Comparison of ENCODE assay signal across 8 cellular contexts in the genomic region with DNA sequence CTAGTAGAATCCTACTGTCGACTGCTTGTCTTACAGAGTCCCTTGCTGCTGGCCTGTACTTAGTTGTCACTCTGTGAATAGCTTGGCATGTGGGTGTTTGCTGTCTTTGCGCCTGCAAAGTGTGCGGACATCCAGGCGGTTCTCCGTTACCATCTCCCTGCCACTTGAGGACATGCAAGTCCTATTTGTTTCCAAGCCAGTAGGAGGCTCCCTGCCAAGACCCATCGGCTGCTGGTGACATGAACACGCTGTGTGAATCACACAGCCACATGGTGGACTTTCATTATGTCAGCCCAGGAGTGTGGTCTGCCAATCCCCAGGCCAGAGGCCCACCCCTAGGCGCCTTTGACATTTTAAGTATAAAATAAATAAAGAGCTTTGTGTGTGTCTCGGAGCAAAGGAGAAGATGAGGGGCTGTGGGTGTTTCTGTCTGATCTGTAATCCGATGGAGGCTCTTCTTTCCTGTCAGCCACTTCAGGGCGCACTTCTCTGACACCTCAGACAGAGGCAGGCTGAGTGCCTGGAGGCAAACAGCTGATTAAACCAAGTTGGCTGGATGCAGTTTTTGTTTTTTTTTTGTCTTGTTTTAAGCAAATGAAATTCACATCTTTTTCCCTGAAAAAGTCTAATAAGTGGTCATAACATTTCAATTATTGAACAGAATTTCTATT. TPM values are rescaled to one million over a fixed set of nuclear protein-coding genes. Genes with fewer than 3 reads are reported as not detected.
DNase-seq lines count a peak whose midpoint lies in the region; ATAC-seq, FAIRE-seq and TF ChIP-seq lines count a peak whose summit lies in the region.

No MANE protein-coding gene starts in this region.

- H3K36me3 Mint-ChIP-seq in Caco-2 (ENCODE audit: insufficient read depth, unreplicated experiment): no peaks in the 10 kb centered on the region
- no peaks in the 10 kb centered on the region for H3K36me3 Mint-ChIP-seq in MCF 10A (ENCODE audit: insufficient read depth, unreplicated experiment)

- ATAC-seq in stimulated activated naive CD8-positive, alpha-beta T cell treated with anti-CD3 and anti-CD28 coated beads, Interleukin-15, amount 100 ng/mL, for 72 hours: no peak
- no peak for ATAC-seq in HG03342 (IDR thresholded peaks at IDR 0.05; ENCODE audit: unreplicated experiment)

- H3K36me3 ChIP-seq in Caco-2 (ENCODE audit: control insufficient read depth, insufficient read depth, low read length): no peaks in the 10 kb centered on the region
- H3K36me3 ChIP-seq in kidney (ENCODE audit: control insufficient read depth in 1 of 2, insufficient read depth in 2 of 2, low read length in 2 of 2): no peaks in the 10 kb centered on the region
- no peaks in the 10 kb centered on the region for H3K36me3 ChIP-seq in uterus

- H3K27ac Mint-ChIP-seq in Caco-2 (ENCODE audit: unreplicated experiment) (no peak overlapping the region), MCF 10A (ENCODE audit: low read depth, unreplicated experiment) (peak overlapping the region; percentile 29)
- peak overlapping the region in 1 of 2 donors; percentile 49 for H3K27ac Mint-ChIP-seq in stimulated activated naive CD8-positive, alpha-beta T cell treated with anti-CD3 and anti-CD28 coated beads, Interleukin-15, amount 100 ng/mL, for 72 hours

- H3K27me3 Mint-ChIP-seq in Caco-2 (ENCODE audit: insufficient read depth, unreplicated experiment): peaks cover 3% of the 10 kb centered on the region
- no peaks in the 10 kb centered on the region for H3K27me3 Mint-ChIP-seq in MCF 10A (ENCODE audit: insufficient read depth, unreplicated experiment)
- H3K27me3 Mint-ChIP-seq in stimulated activated naive CD8-positive, alpha-beta T cell treated with anti-CD3 and anti-CD28 coated beads, Interleukin-15, amount 100 ng/mL, for 72 hours: no peaks in the 10 kb centered on the region

- H3K9me3 Mint-ChIP-seq in Caco-2 (ENCODE audit: unreplicated experiment): peaks cover 10% of the 10 kb centered on the region
- H3K9me3 Mint-ChIP-seq in MCF 10A (ENCODE audit: unreplicated experiment): no peaks in the 10 kb centered on the region
- no peaks in the 10 kb centered on the region for H3K9me3 Mint-ChIP-seq in stimulated activated naive CD8-positive, alpha-beta T cell treated with anti-CD3 and anti-CD28 coated beads, Interleukin-15, amount 100 ng/mL, for 72 hours

- TF ChIP-seq CTCF in Caco-2 (IDR thresholded peaks at IDR 0.05; ENCODE audit: insufficient read depth in 1 of 2, low read depth in 1 of 2, low read length in 1 of 2, severe bottlenecking in 1 of 2, unreplicated experiment in 1 of 2) (peak; percentile 12 to 39), MCF 10A (IDR thresholded peaks at IDR 0.05; ENCODE audit: unreplicated experiment) (no peak), kidney (IDR thresholded peaks at IDR 0.05; ENCODE audit: borderline replicate concordance, extremely low read depth, insufficient read depth) (peak; percentile 5), uterus (IDR thresholded peaks at IDR 0.05) (no peak)

- H3K4me1 ChIP-seq in Caco-2 (no peaks in the 10 kb centered on the region), kidney (ENCODE audit: control insufficient read depth in 1 of 2, insufficient read depth in 1 of 2, low read depth in 1 of 2, low read length in 2 of 2) (no peaks in the 10 kb centered on the region), uterus (no peaks in the 10 kb centered on the region)

- intact Hi-C loops in Caco-2 (cut with micrococcal nuclease; ENCODE audit: unreplicated experiment): loop anchor here (5.0 kb wide), 1 partner anchor 174 kb away; no protein-coding TSS in a partner anchor
- intact Hi-C loops in MCF 10A (cut with micrococcal nuclease): loop anchor here (1.0 kb wide), 1 partner anchor 256 kb away; no protein-coding TSS in a partner anchor
- intact Hi-C loops in kidney (cut with DNase I): no loop called here
- intact Hi-C loops in uterus (cut with DNase I; ENCODE audit: low total_unique reads): no loop called here

- DNase-seq in Caco-2: peak; percentile 34 to 51
- DNase-seq in NCI-H187 treated with DMSO at 0.1 percent for 48 hours (lab: John Stamatoyannopoulos, UW): peak; percentile 34
- DNase-seq in MCF 10A (ENCODE audit: unreplicated experiment): peak; percentile 57
- DNase-seq in kidney: peak; percentile 76
- DNase-seq in stimulated activated naive CD8-positive, alpha-beta T cell treated with anti-CD3 and anti-CD28 coated beads, Interleukin-15, amount 100 ng/mL, for 72 hours: no peak
- no peak for DNase-seq in uterus
- DNase-seq in NAMALWA (ENCODE audit: low spot score): no peak

- H3K27me3 ChIP-seq in Caco-2 (replicated peaks; ENCODE audit: control insufficient read depth, insufficient read depth, low read length) (no peaks in the 10 kb centered on the region), uterus (no peaks in the 10 kb centered on the region)

- H3K4me3 ChIP-seq in Caco-2 (ENCODE audit: low read depth, low read length): no peak overlapping the region
- H3K4me3 ChIP-seq in kidney (ENCODE audit: low read length in 2 of 2): no peak overlapping the region
- H3K4me3 ChIP-seq in uterus: no peak overlapping the region

- H3K9me3 ChIP-seq in Caco-2: no peaks in the 10 kb centered on the region
- H3K9me3 ChIP-seq in kidney (ENCODE audit: control insufficient read depth in 1 of 2, low read length in 2 of 2): no peaks in the 10 kb centered on the region
- H3K9me3 ChIP-seq in uterus: peaks cover 0 to 2% of the 10 kb centered on the region in 2 donors

- FAIRE-seq in kidney (lab: Jason Lieb, UNC): no peak

- POLR2A ChIA-PET in Caco-2 (lab: Charles Lee): no interaction called here
- POLR2A ChIA-PET in MCF 10A (lab: Yijun Ruan, JAX): no interaction called here

- H3K4me3 Mint-ChIP-seq in Caco-2 (ENCODE audit: unreplicated experiment) (no peak overlapping the region), MCF 10A (ENCODE audit: unreplicated experiment) (peak overlapping the region; percentile 53)
- H3K4me3 Mint-ChIP-seq in stimulated activated naive CD8-positive, alpha-beta T cell treated with anti-CD3 and anti-CD28 coated beads, Interleukin-15, amount 100 ng/mL, for 72 hours: no peak overlapping the region

- TF ChIP-seq POLR2A in uterus (IDR thresholded peaks at IDR 0.05): no peak

- BruUV-seq in Caco-2 (replicated peaks; lab: Mats Ljungman, UMichigan) (no TSS peak), MCF 10A (replicated peaks; lab: Mats Ljungman, UMichigan) (no TSS peak)

- CTCF ChIA-PET in Caco-2 (lab: Charles Lee): no interaction called here
- CTCF ChIA-PET in MCF 10A (lab: Yijun Ruan, JAX): interaction anchor here (0.7 to 2.7 kb wide), 18 partner anchors 9 to 1171 kb away, joined by 3 to 9 read pairs (median 4); no protein-coding TSS in a partner anchor

- H3K27ac ChIP-seq in kidney (ENCODE audit: low read depth in 2 of 2, low read length in 2 of 2) (no peak overlapping the region), uterus (no peak overlapping the region)

- no peaks in the 10 kb centered on the region for H3K4me1 Mint-ChIP-seq in Caco-2 (ENCODE audit: low read depth, unreplicated experiment)
- H3K4me1 Mint-ChIP-seq in MCF 10A (ENCODE audit: insufficient read depth, unreplicated experiment): peaks cover 8% of the 10 kb centered on the region
- H3K4me1 Mint-ChIP-seq in stimulated activated naive CD8-positive, alpha-beta T cell treated with anti-CD3 and anti-CD28 coated beads, Interleukin-15, amount 100 ng/mL, for 72 hours: no peaks in the 10 kb centered on the region

- no peak overlapping the region for H3K9ac ChIP-seq in kidney (ENCODE audit: low read length in 2 of 2)

RNA-seq across cellular contexts. Expression of a gene that starts 51.5 kb away (rescaled TPM):
- total RNA-seq in Caco-2 (2022) (4.9 and 6.9 TPM in 2 replicates), MCF 10A (2022) (20.3 and 41.0 TPM in 2 replicates), kidney (33.5 TPM), uterus (10 to 100 TPM in 3 of 4 donors, 1 to 10 TPM in 1; 6.9 to 42.2 (median 22.9) TPM)
- polyA plus RNA-seq in kidney (ENCODE audit: insufficient read depth, low read depth, low replicate concordance): 5.9 TPM

Comparison
In these comparisons a context has a peak if more than half of its experiments do, and no peak if none do; other contexts are left out.
1. DNase-seq: peak in Caco-2 (2 of 2), NCI-H187 treated with DMSO at 0.1 percent for 48 hours (single experiment), MCF 10A (single experiment) and kidney (single experiment); none in stimulated activated naive CD8-positive, alpha-beta T cell treated with anti-CD3 and anti-CD28 coated beads, Interleukin-15, amount 100 ng/mL, for 72 hours (0 of 2), uterus (0 of 2) and NAMALWA (single experiment).
2. CTCF ChIP-seq: peak in Caco-2 (2 of 2) and kidney (single experiment); none in MCF 10A (single experiment) and uterus (0 of 4).
3. intact Hi-C loops: an anchor here in Caco-2 (5.0 kb wide) and MCF 10A (1.0 kb wide); none called in kidney and uterus.